ENCODE assay signal across 1 cellular context in the genomic region with DNA sequence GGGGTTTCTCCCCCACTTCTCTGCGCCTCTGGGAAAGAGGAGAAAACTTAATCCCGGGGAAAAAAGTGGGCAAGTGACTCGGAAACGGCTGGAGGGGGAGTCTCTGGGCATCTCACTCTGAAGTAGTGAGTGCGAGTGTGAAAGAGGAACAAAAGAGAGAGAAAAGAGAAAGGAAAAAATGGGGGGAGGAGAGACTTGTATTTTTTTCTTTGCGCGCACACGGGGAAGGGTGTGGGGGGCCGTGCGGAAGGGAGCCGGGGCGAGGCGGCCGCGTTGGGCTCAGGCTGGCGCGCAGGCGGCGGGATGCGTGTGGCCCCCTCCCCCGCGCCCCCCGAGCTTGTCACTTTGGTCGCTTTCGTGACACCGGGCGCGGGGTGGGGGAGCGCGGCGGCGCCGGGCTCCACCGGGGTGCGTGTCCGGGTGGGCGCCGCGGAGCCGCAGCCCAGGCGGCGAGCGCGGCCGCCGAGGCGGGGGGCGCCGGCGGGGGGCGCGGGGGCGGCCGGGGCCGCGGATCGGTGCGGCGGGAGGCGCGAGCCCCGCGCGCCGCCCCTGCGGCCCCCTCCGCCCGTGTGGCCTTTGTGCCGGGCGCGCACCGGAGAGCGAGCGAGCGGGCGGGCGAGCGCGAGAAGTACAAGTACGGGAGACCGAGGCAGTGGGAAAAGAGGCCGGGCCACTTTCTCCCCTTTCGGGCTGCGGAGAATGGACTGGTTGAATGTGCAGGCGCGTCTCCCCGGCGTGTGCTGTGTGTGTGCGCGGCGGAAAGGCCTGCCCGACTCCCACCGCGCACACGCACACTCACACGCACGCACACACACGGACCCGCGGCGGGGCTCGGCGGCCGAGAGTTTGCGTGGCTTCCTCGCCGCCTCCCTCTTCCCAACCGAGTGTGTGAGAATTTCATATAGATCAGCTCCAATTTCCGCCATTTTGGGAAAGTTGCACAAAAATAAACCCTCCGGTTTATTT.
TF ChIP-seq lines count a peak whose summit lies in the region.

No MANE protein-coding gene starts in this region.

TF ChIP-seq in GM23338, 12 proteins besides CTCF, POLR2A, EP300 and RAD21:
- TF ChIP-seq POLR2AphosphoS5 (IDR thresholded peaks at IDR 0.05; ENCODE audit: low read depth) (no peak), EZH2 (IDR thresholded peaks at IDR 0.05; ENCODE audit: low read depth, unreplicated experiment) (no peak), CREB1 (CRISPR knock-in tag; IDR thresholded peaks at IDR 0.05; ENCODE audit: low read depth) (no peak), NANOG (IDR thresholded peaks at IDR 0.05; ENCODE audit: borderline replicate concordance) (no peak)
